Comparison of ENCODE assay signal across 8 cellular contexts in genomic region chr11:46916669-46917108, GRCh38. TPM values are rescaled to one million over a fixed set of nuclear protein-coding genes. Genes with fewer than 3 reads are reported as not detected.
DNase-seq lines count a peak whose midpoint lies in the region; ATAC-seq, FAIRE-seq and TF ChIP-seq lines count a peak whose summit lies in the region.

No MANE protein-coding gene starts in this region.

- H3K4me1 ChIP-seq in SJSA1 (replicated peaks) = peaks cover 43% of the 10 kb centered on the region
- H3K4me1 ChIP-seq in liver (ENCODE audit: control insufficient read depth in 4 of 4, insufficient read depth in 4 of 4, low read length in 3 of 4) = peaks cover 8 to 17% (median 16%) of the 10 kb centered on the region in 4 donors

- no peak for FAIRE-seq in GM12891 (lab: Jason Lieb, UNC)

- 7% methylated on average over 16 of the region's 16 CpGs for WGBS in liver

- TF ChIP-seq POLR2A in GM12891 (IDR thresholded peaks at IDR 0.05; ENCODE audit: low read depth, low read length) (no peak), GM18505 (IDR thresholded peaks at IDR 0.05; ENCODE audit: borderline replicate concordance, extremely low read depth, insufficient read depth, insufficient read length) (no peak)

- peaks cover 32% of the 10 kb centered on the region for H3K27me3 ChIP-seq in SJSA1 (replicated peaks)
- peaks cover 0 to 13% (median 0%) of the 10 kb centered on the region in 45 donors for H3K27me3 ChIP-seq in dorsolateral prefrontal cortex
- H3K27me3 ChIP-seq in liver (ENCODE audit: control insufficient read depth in 4 of 4, insufficient read depth in 4 of 4, low read length in 3 of 4) = no peaks in the 10 kb centered on the region

- no peak for ATAC-seq in GM18505 (IDR thresholded peaks at IDR 0.05; ENCODE audit: unreplicated experiment)

- no peak overlapping the region for H3K27ac ChIP-seq in SJSA1
- H3K27ac ChIP-seq in dorsolateral prefrontal cortex = peak overlapping the region in 57 of 59 donors; percentile 5 to 91 (median 84)
- peak overlapping the region; percentile 2 to 27 for H3K27ac ChIP-seq in liver (ENCODE audit: low read depth in 1 of 2, low read length in 2 of 2)
- H3K27ac ChIP-seq in temporal lobe (ENCODE audit: low read depth, low read length) = peak overlapping the region; percentile 76

- intact Hi-C loops in dorsolateral prefrontal cortex (cut with DNase I) = loop anchor here in 1 of 2 donors (5.0 kb wide), 1 partner anchor 191 kb away; no protein-coding TSS in a partner anchor

- DNase-seq in AG08396 (ENCODE audit: low spot score) = peak; percentile 83
- peak; percentile 43 for DNase-seq in GM12891 (ENCODE audit: insufficient read length, low spot score)
- peak; percentile 52 to 57 for DNase-seq in SJSA1 (ENCODE audit: low read depth in 1 of 2, low spot score in 2 of 2)
- DNase-seq in dorsolateral prefrontal cortex = peak in 4 of 10 donors; percentile 37 to 49 (median 44)
- DNase-seq in GDM1 (lab: John Stamatoyannopoulos, UW) = no peak

- H3K9me3 ChIP-seq in SJSA1 (replicated peaks) (0 out of 2 replicates have a peak, but pooled peaks cover 5% of the 10 kb centered on the region), liver (ENCODE audit: control insufficient read depth in 4 of 4, low read length in 3 of 4) (no peaks in the 10 kb centered on the region)

- H3K36me3 ChIP-seq in SJSA1 (no peaks in the 10 kb centered on the region), liver (ENCODE audit: control insufficient read depth in 4 of 4, insufficient read depth in 3 of 4, low read depth in 1 of 4, low read length in 3 of 4) (no peaks in the 10 kb centered on the region)

- no peak overlapping the region for H3K9ac ChIP-seq in liver (ENCODE audit: low read depth in 1 of 2, low read length in 2 of 2)

- peak in 1 of 2 donors; percentile 47 for TF ChIP-seq RAD21 in liver (IDR thresholded peaks at IDR 0.05)

- H3K4me3 ChIP-seq in SJSA1 = peak overlapping the region; percentile 48
- H3K4me3 ChIP-seq in dorsolateral prefrontal cortex = peak overlapping the region; percentile 51 to 86 (median 75)
- H3K4me3 ChIP-seq in liver (ENCODE audit: low read depth in 1 of 3, low read length in 3 of 3) = peak overlapping the region; percentile 33 to 64 (median 58)

- TF ChIP-seq CTCF in dorsolateral prefrontal cortex (IDR thresholded peaks at IDR 0.05 in 54 of 56, conservative IDR thresholded peaks at IDR 0.05 in 2 of 56; ENCODE audit: low read depth in 1 of 56, partially characterized antibody in 56 of 56) (peak in 25 of 56 donors; percentile 7 to 32 (median 16)), liver (IDR thresholded peaks at IDR 0.05; ENCODE audit: low read depth, low read length, missing input control) (no peak)

TF ChIP-seq in GM12891, 5 proteins besides CTCF, POLR2A, EP300 and RAD21:
- TF ChIP-seq POLR2AphosphoS5 (IDR thresholded peaks at IDR 0.05; ENCODE audit: low read depth, low read length) (no peak), POU2F2 (IDR thresholded peaks at IDR 0.05; ENCODE audit: low read depth, low read length) (no peak), SPI1 (IDR thresholded peaks at IDR 0.05; ENCODE audit: low read depth, low read length) (no peak), PAX5 (IDR thresholded peaks at IDR 0.05; ENCODE audit: insufficient read depth, low read length, severe bottlenecking) (no peak)

TF ChIP-seq in liver, 16 proteins besides CTCF, POLR2A, EP300 and RAD21:
- TF ChIP-seq GABPA (IDR thresholded peaks at IDR 0.05 in 1 of 2, conservative IDR thresholded peaks at IDR 0.05 in 1 of 2) = no peak
- no peak for TF ChIP-seq NR2F2 (IDR thresholded peaks at IDR 0.05)
- no peak for TF ChIP-seq ATF3 (IDR thresholded peaks at IDR 0.05)
- no peak for TF ChIP-seq SP1 (IDR thresholded peaks at IDR 0.05)
- TF ChIP-seq MAX (IDR thresholded peaks at IDR 0.05) = no peak
- TF ChIP-seq HNF4A (conservative IDR thresholded peaks at IDR 0.05) = no peak
- TF ChIP-seq TAF1 (conservative IDR thresholded peaks at IDR 0.05) = no peak
- TF ChIP-seq HNF4G (IDR thresholded peaks at IDR 0.05) = no peak

RNA-seq across cellular contexts. Expression of gene LRP4, which starts 1.7 kb away (rescaled TPM):
- polyA plus RNA-seq in GM12891 (2012; ENCODE audit: low read depth, missing spikeins) = 0.58 TPM
- total RNA-seq in SJSA1 (2014; rRNA removed; shearing (Covaris generic)) = 0.28 and 0.32 TPM in 2 replicates
- total RNA-seq in dorsolateral prefrontal cortex (100 to 1,000 TPM in 72 of 120 experiments, 10 to 100 TPM in 48; 56.0 to 339 (median 107) TPM), liver (1 to 10 TPM in 1 of 2 donors, under 1 TPM in 1; 0.93 to 3.1 TPM), temporal lobe (14.5 TPM)
- polyA plus RNA-seq in liver = under 1 TPM; 0.50 to 0.88 TPM

RNA-seq across cellular contexts. Expression of gene CSTPP1, which starts 19.9 kb away (rescaled TPM):
- 27.1 TPM for polyA plus RNA-seq in GM12891 (2012; ENCODE audit: low read depth, missing spikeins)
- 11.3 and 14.9 TPM in 2 replicates for total RNA-seq in SJSA1 (2014; rRNA removed; shearing (Covaris generic))
- total RNA-seq in dorsolateral prefrontal cortex (100 to 1,000 TPM in 73 of 120 experiments, 10 to 100 TPM in 47; 71.1 to 144 (median 102) TPM), liver (1 to 10 TPM; 5.6 to 5.7 TPM), temporal lobe (44.5 TPM)
- 1 to 10 TPM; 5.4 to 6.6 TPM for polyA plus RNA-seq in liver
